2 cellular contexts compared by ENCODE assay signal in genomic region chr1:13699510-13699909, GRCh38.
TF ChIP-seq lines count a peak whose summit lies in the region.

No MANE protein-coding gene starts in this region.

TF ChIP-seq in liver, 16 proteins besides CTCF, POLR2A, EP300 and RAD21:
- TF ChIP-seq FOXA2 (IDR thresholded peaks at IDR 0.05), result no peak
- no peak for TF ChIP-seq GABPA (IDR thresholded peaks at IDR 0.05 in 1 of 2, conservative IDR thresholded peaks at IDR 0.05 in 1 of 2)
- TF ChIP-seq TAF1 (conservative IDR thresholded peaks at IDR 0.05), result no peak
- TF ChIP-seq EGR1 (IDR thresholded peaks at IDR 0.05; ENCODE audit: low read depth in 2 of 2), result no peak
- no peak for TF ChIP-seq SP1 (IDR thresholded peaks at IDR 0.05)
- no peak for TF ChIP-seq MAX (IDR thresholded peaks at IDR 0.05)
- TF ChIP-seq REST (IDR thresholded peaks at IDR 0.05), result no peak

TF ChIP-seq in HepG2, 621 proteins besides CTCF, POLR2A, EP300 and RAD21:
- TF ChIP-seq ZNF24 (IDR thresholded peaks at IDR 0.05) (no peak), WIZ (CRISPR knock-in tag; IDR thresholded peaks at IDR 0.05) (no peak), ZBTB46 (CRISPR knock-in tag; IDR thresholded peaks at IDR 0.05; ENCODE audit: borderline replicate concordance) (no peak), ZNF615 (CRISPR knock-in tag; IDR thresholded peaks at IDR 0.05; ENCODE audit: borderline replicate concordance) (no peak), ZNF7 (CRISPR knock-in tag; IDR thresholded peaks at IDR 0.05) (no peak), USF2 (IDR thresholded peaks at IDR 0.05; ENCODE audit: low read depth, low read length) (no peak), USF2 (CRISPR knock-in tag; IDR thresholded peaks at IDR 0.05; ENCODE audit: borderline replicate concordance) (no peak), ZFP90 (CRISPR knock-in tag; IDR thresholded peaks at IDR 0.05; ENCODE audit: borderline replicate concordance) (no peak), AGO1 (IDR thresholded peaks at IDR 0.05; ENCODE audit: low read depth, low read length, poor library complexity, severe bottlenecking) (no peak), ZNF792 (CRISPR knock-in tag; IDR thresholded peaks at IDR 0.05) (no peak), KLF6 (CRISPR knock-in tag; IDR thresholded peaks at IDR 0.05) (no peak), TBX2 (CRISPR knock-in tag; IDR thresholded peaks at IDR 0.05; ENCODE audit: borderline replicate concordance) (no peak), PPARG (CRISPR knock-in tag; conservative IDR thresholded peaks at IDR 0.05) (no peak)
